In genomic region chr5:177005619-177006264, GRCh38 we compare ENCODE assay signal across 8 cellular contexts. TPM values are rescaled to one million over a fixed set of nuclear protein-coding genes. Genes with fewer than 3 reads are reported as not detected.
DNase-seq lines count a peak whose midpoint lies in the region; ATAC-seq and TF ChIP-seq lines count a peak whose summit lies in the region.

No MANE protein-coding gene starts in this region.

- DNase-seq in CD8-positive, alpha-beta T cell, result peak; percentile 22 to 72 (median 62)
- peak; percentile 54 for DNase-seq in HPDE6-E6E7 (ENCODE audit: extremely low spot score)
- DNase-seq in RPMI7951 (ENCODE audit: low read depth), result peak; percentile 47
- peak; percentile 39 for DNase-seq in activated gamma-delta T cell treated with Interleukin-2 at 50 U/mL for 16 hours
- peak; percentile 66 for DNase-seq in germinal center (ENCODE audit: low spot score)
- DNase-seq in nucleus accumbens (lab: John Stamatoyannopoulos, UW), result peak in 51 of 56 donors; percentile 16 to 82 (median 56)

- intact Hi-C loops in CD8-positive, alpha-beta T cell (cut with DNase I, micrococcal nuclease), result loop anchor here (1.0 to 5.0 kb wide), 8 partner anchors 17 to 643 kb away; partner anchors contain the start of genes NSD1 (in 2 of the 2), ZNF346 (in 2 of the 2), DDX41 (in 1 of the 2) and HIGD2A (in 1 of the 2)

- H3K9me3 ChIP-seq in CD8-positive, alpha-beta T cell (ENCODE audit: low read length), result no peaks in the 10 kb centered on the region

- no peaks in the 10 kb centered on the region for H3K36me3 ChIP-seq in CD8-positive, alpha-beta T cell (ENCODE audit: insufficient read depth, low read length)

- peak overlapping the region; percentile 94 for H3K27ac Mint-ChIP-seq in CD8-positive, alpha-beta T cell

- H3K4me3 ChIP-seq in CD8-positive, alpha-beta T cell (ENCODE audit: low read depth, low read length), result peak overlapping the region; percentile 99

- peaks cover 5% of the 10 kb centered on the region for H3K9me3 Mint-ChIP-seq in CD8-positive, alpha-beta T cell

- peak; percentile 43 for TF ChIP-seq CTCF in CD8-positive, alpha-beta T cell (IDR thresholded peaks at IDR 0.05)

- peaks cover 27% of the 10 kb centered on the region for H3K4me1 ChIP-seq in CD8-positive, alpha-beta T cell (ENCODE audit: insufficient read depth, low read length)

- H3K36me3 Mint-ChIP-seq in CD8-positive, alpha-beta T cell, result peaks cover 13% of the 10 kb centered on the region

- no peaks in the 10 kb centered on the region for H3K27me3 ChIP-seq in CD8-positive, alpha-beta T cell (ENCODE audit: insufficient read depth, low read length)

- peak overlapping the region; percentile 70 for H3K27ac ChIP-seq in CD8-positive, alpha-beta T cell (ENCODE audit: low read depth, low read length)
- peak overlapping the region; percentile 56 for H3K27ac ChIP-seq in temporal lobe (ENCODE audit: low read depth, low read length)

- CTCF ChIA-PET in CD8-positive, alpha-beta T cell (lab: Charles Lee), result interaction anchor here (1.1 to 1.7 kb wide), 4 partner anchors 9 to 40 kb away, joined by 3 to 6 read pairs (median 4); partner anchors contain the start of gene ZNF346

- H3K4me1 Mint-ChIP-seq in CD8-positive, alpha-beta T cell (ENCODE audit: low read depth), result peaks cover 33% of the 10 kb centered on the region

- POLR2A ChIA-PET in CD8-positive, alpha-beta T cell (lab: Charles Lee), result interaction anchor here (0.7 to 2.0 kb wide), 5 partner anchors 14 to 24 kb away, joined by 3 to 8 read pairs (median 5); no protein-coding TSS in a partner anchor

- peak overlapping the region; percentile 94 for H3K4me3 Mint-ChIP-seq in CD8-positive, alpha-beta T cell

- peak; percentile 53 for ATAC-seq in CD8-positive, alpha-beta T cell
- peak; percentile 56 for ATAC-seq in GM19455 (IDR thresholded peaks at IDR 0.05; ENCODE audit: unreplicated experiment)

- no peaks in the 10 kb centered on the region for H3K27me3 Mint-ChIP-seq in CD8-positive, alpha-beta T cell (ENCODE audit: low read depth)

RNA-seq across cellular contexts. Expression of gene UIMC1, which starts 0.8 kb away (rescaled TPM):
- total RNA-seq in CD8-positive, alpha-beta T cell, result 10 to 100 TPM; 48.4 to 52.8 TPM
- 15.5 and 17.5 TPM in 2 replicates for total RNA-seq in RPMI7951 (2014; rRNA removed; shearing (Covaris generic))
- 47.9 TPM for total RNA-seq in temporal lobe

RNA-seq across cellular contexts. Expression of gene ZNF346, which starts 16.8 kb away (rescaled TPM):
- 10 to 100 TPM; 11.5 to 14.9 TPM for total RNA-seq in CD8-positive, alpha-beta T cell
- total RNA-seq in RPMI7951 (2014; rRNA removed; shearing (Covaris generic)), result 9.4 and 10.0 TPM in 2 replicates
- total RNA-seq in temporal lobe, result 26.6 TPM

Comparison
In these comparisons a context has a peak if more than half of its experiments do, and no peak if none do; other contexts are left out.
1. Peak in every context shown above with its lines: DNase-seq, ATAC-seq, H3K4me3 ChIP-seq and H3K27ac ChIP-seq.